Comparison of ENCODE assay signal across 1 cellular context in the genomic region with DNA sequence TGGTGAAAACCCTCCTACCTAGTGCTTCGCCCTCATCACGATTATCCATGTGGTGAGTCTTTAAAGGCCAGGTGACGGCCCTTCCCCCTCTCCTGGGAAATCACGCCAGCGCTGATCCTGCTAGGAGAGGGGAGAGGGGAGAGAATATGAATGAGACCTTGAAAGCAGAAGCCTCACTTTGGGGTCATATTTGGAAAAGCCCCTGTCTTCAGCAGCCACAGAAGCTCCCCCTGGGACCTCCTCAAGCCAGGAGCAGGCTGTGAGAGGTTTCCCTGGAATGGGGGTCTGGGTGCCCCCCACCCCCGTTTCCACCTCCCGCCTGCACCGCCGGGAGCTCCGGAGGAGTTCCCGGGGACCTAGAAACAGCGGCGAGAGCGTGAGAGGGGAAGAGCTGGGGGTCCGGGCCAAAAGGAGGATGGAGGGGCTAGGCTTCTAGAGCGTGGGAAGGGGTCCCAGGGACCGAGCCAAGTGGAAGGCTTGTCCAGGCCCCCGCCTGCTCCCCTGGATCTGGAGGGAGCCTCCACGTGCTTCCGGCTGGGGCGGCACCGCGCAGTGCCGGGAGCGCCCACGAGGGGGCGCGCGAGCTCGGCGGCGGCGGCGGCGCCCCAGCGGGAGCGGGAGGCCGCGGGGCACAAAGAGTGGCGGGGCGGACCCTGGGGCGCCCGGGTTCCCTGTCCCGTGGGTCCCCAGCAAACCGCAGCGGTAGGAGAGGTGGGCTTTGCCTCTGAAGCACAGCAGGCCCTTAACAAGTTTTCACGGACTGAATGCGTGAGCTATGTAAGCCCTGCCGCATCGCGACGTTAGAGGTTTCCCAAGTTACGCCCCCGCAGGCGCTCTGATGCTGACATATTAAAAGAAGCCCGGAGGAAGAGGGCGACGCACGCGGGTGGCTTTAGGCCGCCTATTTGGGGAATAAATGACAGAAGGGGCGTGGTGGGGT.
A peak's percentile ranks its signal among the peaks of the same experiment; 100 is the strongest.
TF ChIP-seq lines count a peak whose summit lies in the region.

No MANE protein-coding gene starts in this region.

TF ChIP-seq in K562, 482 proteins besides CTCF, POLR2A, EP300 and RAD21 (continued from another document and continues in another):
- TF ChIP-seq SREBF1 (IDR thresholded peaks at IDR 0.05; ENCODE audit: borderline replicate concordance, low read depth, low read length) = no peak
- no peak for TF ChIP-seq NBN (IDR thresholded peaks at IDR 0.05; ENCODE audit: low read depth)
- TF ChIP-seq NFRKB (IDR thresholded peaks at IDR 0.05; ENCODE audit: low read depth) = no peak
- TF ChIP-seq HLTF (IDR thresholded peaks at IDR 0.05) = no peak
- peak; percentile 88 for TF ChIP-seq CXXC5 (CRISPR knock-in tag; IDR thresholded peaks at IDR 0.05)
- TF ChIP-seq ZBTB11 (CRISPR knock-in tag; IDR thresholded peaks at IDR 0.05) = peak in 1 of 3 experiments; percentile 65; a peak in 1 of 6 replicates
- no peak for TF ChIP-seq MTA2 (IDR thresholded peaks at IDR 0.05; ENCODE audit: low read depth)
- no peak for TF ChIP-seq TRIM25 (IDR thresholded peaks at IDR 0.05; ENCODE audit: borderline replicate concordance)
- peak; percentile 98 for TF ChIP-seq MGA (IDR thresholded peaks at IDR 0.05)
- peak; percentile 41 for TF ChIP-seq PRDM10 (IDR thresholded peaks at IDR 0.05; ENCODE audit: partially characterized antibody)
- no peak for TF ChIP-seq ZNF239 (CRISPR knock-in tag; IDR thresholded peaks at IDR 0.05)
- peak; percentile 45; the same call in 1 of the 2 replicates for TF ChIP-seq ZNF143 (CRISPR knock-in tag; IDR thresholded peaks at IDR 0.05)
- TF ChIP-seq KDM2B (CRISPR knock-in tag; IDR thresholded peaks at IDR 0.05) = no peak
- no peak for TF ChIP-seq MLX (CRISPR knock-in tag; conservative IDR thresholded peaks at IDR 0.05)
- TF ChIP-seq PHF8 (IDR thresholded peaks at IDR 0.05; ENCODE audit: borderline replicate concordance, low read length) = peak; percentile 51; the same call in 1 of the 2 replicates
- peak in 1 of 2 experiments; percentile 91; a peak in 2 of 4 replicates for TF ChIP-seq TEAD1 (CRISPR knock-in tag; IDR thresholded peaks at IDR 0.05)
- no peak for TF ChIP-seq ZNF23 (CRISPR knock-in tag; IDR thresholded peaks at IDR 0.05)
- no peak for TF ChIP-seq ERF (CRISPR knock-in tag; IDR thresholded peaks at IDR 0.05)
- no peak for TF ChIP-seq IRF1 (CRISPR knock-in tag; IDR thresholded peaks at IDR 0.05; ENCODE audit: borderline replicate concordance)
- TF ChIP-seq PREB (CRISPR knock-in tag; IDR thresholded peaks at IDR 0.05) = peak; percentile 91; the same call in 1 of the 2 replicates
- TF ChIP-seq BMI1 (IDR thresholded peaks at IDR 0.05; ENCODE audit: low read length) = no peak
- TF ChIP-seq SIN3A (IDR thresholded peaks at IDR 0.05; ENCODE audit: borderline replicate concordance in 2 of 2, control insufficient read depth in 1 of 2, low read depth in 2 of 2, low read length in 2 of 2) = 0 out of 4 replicates have a peak, but pooled peaks of 1 of the 2 experiments have one; percentile 71
- no peak; the same call in 1 of the 2 replicates for TF ChIP-seq KLF13 (tag; IDR thresholded peaks at IDR 0.05; ENCODE audit: borderline replicate concordance, low read depth)
- no peak for TF ChIP-seq CSDE1 (IDR thresholded peaks at IDR 0.05)
